In genomic region chr15:81418427-81418826, GRCh38 we compare ENCODE assay signal across 20 cellular contexts. TPM values are rescaled to one million over a fixed set of nuclear protein-coding genes. Genes with fewer than 3 reads are reported as not detected.
"Had no signal": no experiment of that assay in that cellular context is flagged by ENCODE, and none has a peak within 500 bp of the region (broad histone marks: within the 10 kb centered on the region; RNA-seq: fewer than 3 reads in every experiment).

No MANE protein-coding gene starts in this region.

- H3K36me3 Mint-ChIP-seq: activated naive CD8-positive, alpha-beta T cell treated with anti-CD3 and anti-CD28 coated beads, Interleukin-2, amount 10 ng/mL, durations not matched to agents 7 days and 5 days had no signal

- DNase-seq: activated CD4-positive, alpha-beta memory T cell treated with anti-CD3 and anti-CD28 coated beads, Interleukin-2, amount 10 ng/mL, durations not matched to agents 7 days and 5 days; activated CD4-positive, alpha-beta T cell treated with anti-CD3 and anti-CD28 coated beads, Interleukin-2, amount 50 U/mL, for 1 hour; activated CD4-positive, CD25-positive, alpha-beta regulatory T cell; activated CD8-positive, alpha-beta memory T cell treated with anti-CD3 and anti-CD28 coated beads, Interleukin-2, amount 50 U/mL, for 48 hours; activated naive CD4-positive, alpha-beta T cell treated with anti-CD3 and anti-CD28 coated beads, Interleukin-2, amount 50 U/mL, for 16 hours; activated naive CD8-positive, alpha-beta T cell treated with anti-CD3 and anti-CD28 coated beads, Interleukin-2, amount 10 ng/mL, durations not matched to agents 7 days and 5 days; activated T-cell treated with anti-CD3 and anti-CD28 coated beads, Interleukin-2, amount 50 U/mL, for 1 hour; adrenal gland; anterior cingulate cortex; Kasumi-1; KBM-7; NCI-H1105 treated with DMSO at 0.1 percent for 48 hours; NCI-H1436 treated with DMSO at 0.1 percent for 48 hours; NCI-H187; NCI-H2081; PC-9; SHP77 treated with DMSO at 0.1 percent for 48 hours; T-helper 17 cell; T-helper 9 cell had no signal

- H3K36me3 ChIP-seq: adrenal gland had no signal

- H2AFZ ChIP-seq: PC-9 had no signal

- H3K4me2 ChIP-seq: PC-9 had no signal

- H3K9me3 ChIP-seq: adrenal gland had no signal

- H3K4me3 Mint-ChIP-seq: activated CD4-positive, alpha-beta memory T cell treated with anti-CD3 and anti-CD28 coated beads, Interleukin-2, amount 10 ng/mL, durations not matched to agents 7 days and 5 days; activated naive CD8-positive, alpha-beta T cell treated with anti-CD3 and anti-CD28 coated beads, Interleukin-2, amount 10 ng/mL, durations not matched to agents 7 days and 5 days; T-helper 17 cell had no signal

- H3K27ac Mint-ChIP-seq: activated CD4-positive, alpha-beta memory T cell treated with anti-CD3 and anti-CD28 coated beads, Interleukin-2, amount 10 ng/mL, durations not matched to agents 7 days and 5 days; activated naive CD8-positive, alpha-beta T cell treated with anti-CD3 and anti-CD28 coated beads, Interleukin-2, amount 10 ng/mL, durations not matched to agents 7 days and 5 days; T-helper 17 cell had no signal

- ATAC-seq: T-helper 17 cell had no signal

- H3K4me1 Mint-ChIP-seq: activated CD4-positive, alpha-beta memory T cell treated with anti-CD3 and anti-CD28 coated beads, Interleukin-2, amount 10 ng/mL, durations not matched to agents 7 days and 5 days had no signal

- H3K4me3 ChIP-seq: adrenal gland, PC-9 had no signal

- H3K27ac ChIP-seq: adrenal gland, PC-9 had no signal

- H3K4me1 ChIP-seq: adrenal gland had no signal

- H3K9me3 Mint-ChIP-seq: activated CD4-positive, alpha-beta memory T cell treated with anti-CD3 and anti-CD28 coated beads, Interleukin-2, amount 10 ng/mL, durations not matched to agents 7 days and 5 days; activated naive CD8-positive, alpha-beta T cell treated with anti-CD3 and anti-CD28 coated beads, Interleukin-2, amount 10 ng/mL, durations not matched to agents 7 days and 5 days had no signal

RNA-seq across cellular contexts. Expression of gene TMC3, which starts 44.4 kb away (rescaled TPM):
- total RNA-seq: activated CD4-positive, alpha-beta memory T cell treated with anti-CD3 and anti-CD28 coated beads, Interleukin-2, amount 10 ng/mL, durations not matched to agents 7 days and 5 days; activated naive CD8-positive, alpha-beta T cell treated with anti-CD3 and anti-CD28 coated beads, Interleukin-2, amount 10 ng/mL, durations not matched to agents 7 days and 5 days; adrenal gland; cardiac septum; PC-9; T-helper 17 cell had no signal
